In genomic region chr12:6905414-6906040, GRCh38 we compare ENCODE assay signal across 12 cellular contexts. TPM values are rescaled to one million over a fixed set of nuclear protein-coding genes. Genes with fewer than 3 reads are reported as not detected.
DNase-seq lines count a peak whose midpoint lies in the region; ATAC-seq and TF ChIP-seq lines count a peak whose summit lies in the region.
"Had no signal": no experiment of that assay in that cellular context is flagged by ENCODE, and none has a peak within 500 bp of the region (broad histone marks: within the 10 kb centered on the region; RNA-seq: fewer than 3 reads in every experiment).

No MANE protein-coding gene starts in this region.

- H3K27ac ChIP-seq in C4-2B, result peak overlapping the region; percentile 70
- no peak overlapping the region for H3K27ac ChIP-seq in trophoblast cell (ENCODE audit: low read depth, low read length)

- no peak overlapping the region for H3K14ac ChIP-seq in trophoblast cell (ENCODE audit: low read length)

- H3K4me3 ChIP-seq in MG63 (peak overlapping the region; percentile 76), epithelial cell of proximal tubule (ENCODE audit: low read depth, low read length) (peak overlapping the region; percentile 87), trophoblast cell (ENCODE audit: low read depth, low read length) (no peak overlapping the region)

- peak overlapping the region; percentile 65 for H3K4me2 ChIP-seq in trophoblast cell (ENCODE audit: low read length)

- H3K27me3 Mint-ChIP-seq in CD14-positive monocyte (ENCODE audit: low read depth in 3 of 3), result peaks cover 0 to 5% (median 0%) of the 10 kb centered on the region in 3 donors
- H3K27me3 Mint-ChIP-seq: activated CD8-positive, alpha-beta memory T cell treated with anti-CD3 and anti-CD28 coated beads, Interleukin-2, amount 10 ng/mL, durations not matched to agents 7 days and 5 days had no signal

- peak overlapping the region; percentile 78 for H4K12ac ChIP-seq in trophoblast cell (ENCODE audit: low read depth, low read length)

- H3K23ac ChIP-seq in trophoblast cell (ENCODE audit: low read length), result no peak overlapping the region

- H3K4me3 Mint-ChIP-seq in stimulated activated effector memory CD8-positive, alpha-beta T cell treated with anti-CD3 and anti-CD28 coated beads, Interleukin-12 subunit alpha, Interleukin-12 subunit beta, amount 100 ng/mL, for 72 hours, result no peak overlapping the region
- no peak overlapping the region for H3K4me3 Mint-ChIP-seq in CD14-positive monocyte
- H3K4me3 Mint-ChIP-seq: activated CD8-positive, alpha-beta memory T cell treated with anti-CD3 and anti-CD28 coated beads, Interleukin-2, amount 10 ng/mL, durations not matched to agents 7 days and 5 days; dendritic cell treated with granulocyte-macrophage colony-stimulating factor and Interleukin-4, amounts not matched to agents 40 ng/mL and 50 ng/mL, for 4 days had no signal

- peaks cover 3% of the 10 kb centered on the region for H3K79me2 ChIP-seq in trophoblast cell (ENCODE audit: control insufficient read depth, insufficient read depth, low read length, poor library complexity)

- H3K4me1 Mint-ChIP-seq in stimulated activated effector memory CD8-positive, alpha-beta T cell treated with anti-CD3 and anti-CD28 coated beads, Interleukin-12 subunit alpha, Interleukin-12 subunit beta, amount 100 ng/mL, for 72 hours, result no peaks in the 10 kb centered on the region
- no peaks in the 10 kb centered on the region for H3K4me1 Mint-ChIP-seq in CD14-positive monocyte
- H3K4me1 Mint-ChIP-seq: activated CD8-positive, alpha-beta memory T cell treated with anti-CD3 and anti-CD28 coated beads, Interleukin-2, amount 10 ng/mL, durations not matched to agents 7 days and 5 days had no signal

- no peaks in the 10 kb centered on the region for H3K36me3 ChIP-seq in MG63
- no peaks in the 10 kb centered on the region for H3K36me3 ChIP-seq in trophoblast cell (ENCODE audit: control insufficient read depth in 1 of 2, insufficient read depth in 2 of 2, low read length in 2 of 2)

- H3K36me3 Mint-ChIP-seq in stimulated activated effector memory CD8-positive, alpha-beta T cell treated with anti-CD3 and anti-CD28 coated beads, Interleukin-12 subunit alpha, Interleukin-12 subunit beta, amount 100 ng/mL, for 72 hours, result peaks cover 6% of the 10 kb centered on the region
- H3K36me3 Mint-ChIP-seq in CD14-positive monocyte, result peaks cover 3 to 5% of the 10 kb centered on the region in 2 donors
- H3K36me3 Mint-ChIP-seq: activated CD8-positive, alpha-beta memory T cell treated with anti-CD3 and anti-CD28 coated beads, Interleukin-2, amount 10 ng/mL, durations not matched to agents 7 days and 5 days had no signal

- no CpG with 5 or more reads among the region's 5 CpGs for WGBS in trophoblast cell (ENCODE audit: extremely low coverage, insufficient coverage, insufficient read length)

- H3K4me1 ChIP-seq in trophoblast cell (ENCODE audit: control insufficient read depth in 1 of 2, insufficient read depth in 2 of 2, low read length in 2 of 2), result peaks cover 4 to 6% of the 10 kb centered on the region in 2 experiments

- H3K27me3 ChIP-seq in MG63 (no peaks in the 10 kb centered on the region), trophoblast cell (ENCODE audit: insufficient read depth, low read length) (no peaks in the 10 kb centered on the region)

- DNase-seq in MG63, result no peak
- no peak for DNase-seq in epithelial cell of proximal tubule (ENCODE audit: low read depth)
- no peak for DNase-seq in trophoblast cell
- no peak for DNase-seq in stimulated activated effector memory CD8-positive, alpha-beta T cell treated with anti-CD3 and anti-CD28 coated beads, Interleukin-12 subunit alpha, Interleukin-12 subunit beta, amount 100 ng/mL, for 72 hours (ENCODE audit: low spot score in 2 of 2)
- DNase-seq in HUDEP-2 (lab: John Stamatoyannopoulos, UW; ENCODE audit: unreplicated experiment in 76 of 76), result no peak
- DNase-seq in CD14-positive monocyte (ENCODE audit: low spot score), result no peak
- no peak for DNase-seq in UCSD-AML1 (lab: John Stamatoyannopoulos, UW; ENCODE audit: unreplicated experiment)

- H2AK5ac ChIP-seq in trophoblast cell (ENCODE audit: low read length), result no peak overlapping the region

- no peaks in the 10 kb centered on the region for H3K9me3 ChIP-seq in MG63
- no peaks in the 10 kb centered on the region for H3K9me3 ChIP-seq in trophoblast cell (ENCODE audit: insufficient read depth, low read depth, low read length)

- no peak overlapping the region for H4K91ac ChIP-seq in trophoblast cell (ENCODE audit: low read depth, low read length)

- no peak overlapping the region for H3K9ac ChIP-seq in trophoblast cell (ENCODE audit: low read length)

- H4K8ac ChIP-seq in trophoblast cell (ENCODE audit: low read depth, low read length), result peak overlapping the region; percentile 94

- H3K27ac Mint-ChIP-seq in stimulated activated effector memory CD8-positive, alpha-beta T cell treated with anti-CD3 and anti-CD28 coated beads, Interleukin-12 subunit alpha, Interleukin-12 subunit beta, amount 100 ng/mL, for 72 hours, result no peak overlapping the region
- no peak overlapping the region for H3K27ac Mint-ChIP-seq in CD14-positive monocyte
- H3K27ac Mint-ChIP-seq: activated CD8-positive, alpha-beta memory T cell treated with anti-CD3 and anti-CD28 coated beads, Interleukin-2, amount 10 ng/mL, durations not matched to agents 7 days and 5 days; dendritic cell treated with granulocyte-macrophage colony-stimulating factor and Interleukin-4, amounts not matched to agents 40 ng/mL and 50 ng/mL, for 4 days had no signal

- H2BK12ac ChIP-seq in trophoblast cell (ENCODE audit: low read length), result no peak overlapping the region

- intact Hi-C loops in CD14-positive monocyte (cut with micrococcal nuclease), result loop anchor here (5.0 to 10.0 kb wide), 2 partner anchors 33 to 51 kb away; partner anchors contain the start of genes CDCA3 (in 1 of the 2), SPSB2 (in 1 of the 2) and USP5 (in 1 of the 2)

- peaks cover 8% of the 10 kb centered on the region for H3K79me1 ChIP-seq in trophoblast cell (ENCODE audit: low read length)

- no peak overlapping the region for H2AFZ ChIP-seq in trophoblast cell (ENCODE audit: insufficient read depth, low read length, poor library complexity)

- no peak for ATAC-seq in stimulated activated effector memory CD8-positive, alpha-beta T cell treated with anti-CD3 and anti-CD28 coated beads, Interleukin-12 subunit alpha, Interleukin-12 subunit beta, amount 100 ng/mL, for 72 hours

- H2BK120ac ChIP-seq in trophoblast cell (ENCODE audit: insufficient read depth, low read length, poor library complexity), result no peak overlapping the region

- TF ChIP-seq CTCF in C4-2B (conservative IDR thresholded peaks at IDR 0.05), result no peak
- TF ChIP-seq CTCF in epithelial cell of proximal tubule (conservative IDR thresholded peaks at IDR 0.05; ENCODE audit: low read depth, low read length), result no peak
- no peak for TF ChIP-seq CTCF in CD14-positive monocyte (IDR thresholded peaks at IDR 0.05)

- H3K18ac ChIP-seq in trophoblast cell (ENCODE audit: low read length), result no peak overlapping the region

- H3K9me3 Mint-ChIP-seq in stimulated activated effector memory CD8-positive, alpha-beta T cell treated with anti-CD3 and anti-CD28 coated beads, Interleukin-12 subunit alpha, Interleukin-12 subunit beta, amount 100 ng/mL, for 72 hours, result no peaks in the 10 kb centered on the region
- no peaks in the 10 kb centered on the region for H3K9me3 Mint-ChIP-seq in CD14-positive monocyte
- H3K9me3 Mint-ChIP-seq: dendritic cell treated with granulocyte-macrophage colony-stimulating factor and Interleukin-4, amounts not matched to agents 40 ng/mL and 50 ng/mL, for 4 days had no signal

- no peak overlapping the region for H3K4ac ChIP-seq in trophoblast cell (ENCODE audit: low read depth, low read length)

- no peak overlapping the region for H2BK5ac ChIP-seq in trophoblast cell (ENCODE audit: low read depth, low read length, poor library complexity)

RNA-seq across cellular contexts. Expression of gene LRRC23, which starts 0.9 kb away (rescaled TPM):
- total RNA-seq in MG63 (2014; rRNA removed; shearing (Covaris generic); ENCODE audit: low replicate concordance), result 2.7 and 49.9 TPM in 2 replicates
- 3.8 and 14.5 TPM in 2 replicates for total RNA-seq in epithelial cell of proximal tubule
- polyA plus RNA-seq in trophoblast cell (2013), result 5.8 and 6.0 TPM in 2 replicates
- polyA plus RNA-seq in CD14-positive monocyte, result 1 to 10 TPM; 4.9 to 5.1 TPM

RNA-seq across cellular contexts. Expression of gene ENO2, which starts 8.9 kb away (rescaled TPM):
- total RNA-seq in MG63 (2014; rRNA removed; shearing (Covaris generic); ENCODE audit: low replicate concordance), result 5.6 and 11.9 TPM in 2 replicates
- 47.4 and 97.0 TPM in 2 replicates for total RNA-seq in epithelial cell of proximal tubule
- polyA plus RNA-seq in trophoblast cell (2013), result 3.6 and 3.8 TPM in 2 replicates
- polyA plus RNA-seq in CD14-positive monocyte, result under 1 TPM; 0.09 to 0.19 TPM

RNA-seq across cellular contexts. Expression of gene ATN1, which starts 22.2 kb away (rescaled TPM):
- total RNA-seq in MG63 (2014; rRNA removed; shearing (Covaris generic); ENCODE audit: low replicate concordance), result 2.8 and 5.0 TPM in 2 replicates
- 17.9 and 19.0 TPM in 2 replicates for total RNA-seq in epithelial cell of proximal tubule
- polyA plus RNA-seq in trophoblast cell (2013), result 123 TPM in 2 replicates
- polyA plus RNA-seq in CD14-positive monocyte, result under 1 TPM in 1 of 2 donors, not detected in 1; 0.40 TPM

RNA-seq across cellular contexts. Expression of gene SPSB2, which starts 32.4 kb away (rescaled TPM):
- total RNA-seq in MG63 (2014; rRNA removed; shearing (Covaris generic); ENCODE audit: low replicate concordance), result 11.4 and 19.9 TPM in 2 replicates
- 9.5 and 17.2 TPM in 2 replicates for total RNA-seq in epithelial cell of proximal tubule
- polyA plus RNA-seq in trophoblast cell (2013), result 4.1 TPM in 2 replicates
- 1 to 10 TPM; 6.6 to 6.9 TPM for polyA plus RNA-seq in CD14-positive monocyte

RNA-seq across cellular contexts. Expression of gene RNU7-1, which starts 38.1 kb away (rescaled TPM):
- not detected in 2 replicates for total RNA-seq in MG63 (2014; rRNA removed; shearing (Covaris generic); ENCODE audit: low replicate concordance)
- not detected in 2 replicates for total RNA-seq in epithelial cell of proximal tubule
- not detected in 2 replicates for polyA plus RNA-seq in trophoblast cell (2013)
- not detected for polyA plus RNA-seq in CD14-positive monocyte
- total RNA-seq: activated CD8-positive, alpha-beta memory T cell treated with anti-CD3 and anti-CD28 coated beads, Interleukin-2, amount 10 ng/mL, durations not matched to agents 7 days and 5 days; HT1080; myocyte had no signal
